20 cellular contexts compared by ENCODE assay signal in genomic region chr18:49632588-49632987, GRCh38.
DNase-seq lines count a peak whose midpoint lies in the region; ATAC-seq and TF ChIP-seq lines count a peak whose summit lies in the region.
"Had no signal": no experiment of that assay in that cellular context is flagged by ENCODE, and none has a peak within 500 bp of the region (broad histone marks: within the 10 kb centered on the region; RNA-seq: fewer than 3 reads in every experiment).

No MANE protein-coding gene starts in this region.

- peak; percentile 47 for ATAC-seq in sciatic nerve
- ATAC-seq: Panc1 had no signal

- no peak overlapping the region for H3K4me3 ChIP-seq in epithelial cell of esophagus (ENCODE audit: low read length)
- H3K4me3 ChIP-seq: GM23248, SJCRH30 had no signal

- intact Hi-C loops in sciatic nerve (cut with DNase I) = no loop called here

- no peak for TF ChIP-seq CTCF in epithelial cell of esophagus (IDR thresholded peaks at IDR 0.05; ENCODE audit: insufficient read depth, low read depth, low read length, missing control alignments)

- DNase-seq in DMS53 (lab: John Stamatoyannopoulos, UW) (peak; percentile 64), DMS79 (lab: John Stamatoyannopoulos, UW) (peak; percentile 84), epithelial cell of esophagus (ENCODE audit: low read depth) (peak; percentile 54), sciatic nerve (ENCODE audit: low spot score) (no peak), superior temporal gyrus (ENCODE audit: extremely low spot score) (no peak), cortex of kidney (lab: John Stamatoyannopoulos, UW) (no peak), NCI-H524 (lab: John Stamatoyannopoulos, UW) (no peak)
- DNase-seq: CD4-positive, CD25-positive, alpha-beta regulatory T cell; GM23248; H9; HFFc6; Kasumi-1; NCI-H1694 treated with DMSO at 0.1 percent for 48 hours; NCI-H2081 treated with DMSO at 0.1 percent for 48 hours; NCI-H226; NCI-H510A treated with DMSO at 0.1 percent for 48 hours; NCI-H774; NK-92 treated with Interleukin-12 subunit alpha and Interleukin-12 subunit beta, amount 100 ng/mL, for 24 hours; SJCRH30 had no signal

Comparison
In these comparisons a context has a peak if more than half of its experiments do, and no peak if none do; other contexts are left out.
1. DNase-seq: peak in DMS53 (single experiment), DMS79 (single experiment) and epithelial cell of esophagus (single experiment); none in sciatic nerve (single experiment), superior temporal gyrus (single experiment), cortex of kidney (single experiment) and NCI-H524 (0 of 2).